ENCODE assay signal across 26 cellular contexts in the genomic region with DNA sequence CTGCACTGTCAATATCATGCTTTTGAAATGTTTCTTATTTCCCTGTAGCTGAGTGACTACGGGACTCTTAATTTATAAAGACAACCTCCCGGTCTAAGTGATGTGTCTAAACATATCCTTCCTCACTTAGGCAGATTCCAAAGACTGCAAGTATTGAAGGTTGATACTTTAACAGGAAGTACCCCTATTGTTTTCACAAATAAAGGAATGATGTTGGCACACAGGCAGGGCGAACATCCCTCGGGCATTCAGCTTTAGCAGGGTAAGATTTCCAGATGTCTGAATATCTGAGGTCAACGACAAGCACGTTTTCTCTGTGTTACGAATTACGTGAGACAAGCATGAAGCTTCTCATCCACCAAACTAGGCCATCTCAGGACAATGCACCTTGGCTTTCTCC.
"Had no signal": no experiment of that assay in that cellular context is flagged by ENCODE, and none has a peak within 500 bp of the region (broad histone marks: within the 10 kb centered on the region; RNA-seq: fewer than 3 reads in every experiment).

No MANE protein-coding gene starts in this region.

- H3K4me2 ChIP-seq: KMS-11 had no signal

- H3K36me3 Mint-ChIP-seq: activated CD8-positive, alpha-beta memory T cell treated with anti-CD3 and anti-CD28 coated beads, Interleukin-2, amount 10 ng/mL, durations not matched to agents 7 days and 5 days; activated naive CD4-positive, alpha-beta T cell treated with anti-CD3 and anti-CD28 coated beads, Interleukin-2, amount 10 ng/mL, durations not matched to agents 7 days and 5 days; activated naive CD8-positive, alpha-beta T cell; brain had no signal

- H3K9ac ChIP-seq: KMS-11 had no signal

- H3K27ac ChIP-seq: KMS-11, WERI-Rb-1 had no signal

- H3K4me1 Mint-ChIP-seq: activated CD4-positive, alpha-beta memory T cell treated with anti-CD3 and anti-CD28 coated beads, Interleukin-2, amount 10 ng/mL, durations not matched to agents 7 days and 5 days; activated CD8-positive, alpha-beta memory T cell treated with anti-CD3 and anti-CD28 coated beads, Interleukin-2, amount 10 ng/mL, durations not matched to agents 7 days and 5 days; activated naive CD4-positive, alpha-beta T cell treated with anti-CD3 and anti-CD28 coated beads, Interleukin-2, amount 10 ng/mL, durations not matched to agents 7 days and 5 days; activated naive CD8-positive, alpha-beta T cell treated with anti-CD3 and anti-CD28 coated beads, Interleukin-2, amount 50 U/mL, for 24 hours had no signal

- H3K27ac Mint-ChIP-seq: activated CD4-positive, alpha-beta memory T cell treated with anti-CD3 and anti-CD28 coated beads, Interleukin-2, amount 10 ng/mL, durations not matched to agents 7 days and 5 days; activated CD8-positive, alpha-beta memory T cell treated with anti-CD3 and anti-CD28 coated beads, Interleukin-2, amount 10 ng/mL, durations not matched to agents 7 days and 5 days; activated naive CD4-positive, alpha-beta T cell treated with anti-CD3 and anti-CD28 coated beads, Interleukin-2, amount 10 ng/mL, durations not matched to agents 7 days and 5 days; activated naive CD8-positive, alpha-beta T cell; activated naive CD8-positive, alpha-beta T cell treated with anti-CD3 and anti-CD28 coated beads, Interleukin-2, amount 50 U/mL, for 24 hours; brain had no signal

- ATAC-seq: activated CD8-positive, alpha-beta memory T cell treated with anti-CD3 and anti-CD28 coated beads, Interleukin-2, amount 10 ng/mL, durations not matched to agents 7 days and 5 days; activated naive CD8-positive, alpha-beta T cell treated with anti-CD3 and anti-CD28 coated beads, Interleukin-2, amount 50 U/mL, for 24 hours; Panc1; Right ventricle myocardium inferior had no signal

- DNase-seq: activated CD4-positive, alpha-beta memory T cell treated with anti-CD3 and anti-CD28 coated beads, Interleukin-2, amount 10 ng/mL, durations not matched to agents 7 days and 5 days; activated CD4-positive, alpha-beta T cell treated with anti-CD3 and anti-CD28 coated beads for 1 hour; activated CD4-positive, alpha-beta T cell treated with anti-CD3 and anti-CD28 coated beads for 48 hours; activated CD4-positive, CD25-positive, alpha-beta regulatory T cell; activated CD8-positive, alpha-beta memory T cell treated with anti-CD3 and anti-CD28 coated beads for 24 hours; activated CD8-positive, alpha-beta memory T cell treated with anti-CD3 and anti-CD28 coated beads, Interleukin-2, amount 10 ng/mL, durations not matched to agents 7 days and 5 days; activated CD8-positive, alpha-beta memory T cell treated with anti-CD3 and anti-CD28 coated beads, Interleukin-2, amount 50 U/mL, for 48 hours; activated effector memory CD4-positive, alpha-beta T cell treated with Interleukin-2 at 50 U/mL for 16 hours; activated naive CD4-positive, alpha-beta T cell treated with anti-CD3 and anti-CD28 coated beads, Interleukin-2, amount 10 ng/mL, durations not matched to agents 7 days and 5 days; activated naive CD8-positive, alpha-beta T cell treated with anti-CD3 and anti-CD28 coated beads, Interleukin-2, amount 50 U/mL, for 24 hours; activated T-cell treated with anti-CD3 and anti-CD28 coated beads, Interleukin-2, amount 50 U/mL, for 48 hours; anterior cingulate cortex; central memory CD4-positive, alpha-beta T cell; NCI-H1105; NCI-H1417 treated with DMSO at 0.1 percent for 48 hours; NCI-H187 treated with DMSO at 0.1 percent for 48 hours; NCI-H2081 treated with DMSO at 0.1 percent for 48 hours; NCI-H226; NCI-H524 treated with DMSO at 0.1 percent for 48 hours; T1000; WERI-Rb-1 had no signal

- H3K27me3 Mint-ChIP-seq: activated CD4-positive, alpha-beta memory T cell treated with anti-CD3 and anti-CD28 coated beads, Interleukin-2, amount 10 ng/mL, durations not matched to agents 7 days and 5 days; activated CD8-positive, alpha-beta memory T cell treated with anti-CD3 and anti-CD28 coated beads, Interleukin-2, amount 10 ng/mL, durations not matched to agents 7 days and 5 days; activated naive CD4-positive, alpha-beta T cell treated with anti-CD3 and anti-CD28 coated beads, Interleukin-2, amount 10 ng/mL, durations not matched to agents 7 days and 5 days; activated naive CD8-positive, alpha-beta T cell had no signal

- H3K36me3 ChIP-seq: WERI-Rb-1 had no signal

- H3K4me3 Mint-ChIP-seq: activated CD4-positive, alpha-beta memory T cell treated with anti-CD3 and anti-CD28 coated beads, Interleukin-2, amount 10 ng/mL, durations not matched to agents 7 days and 5 days; activated CD8-positive, alpha-beta memory T cell treated with anti-CD3 and anti-CD28 coated beads, Interleukin-2, amount 10 ng/mL, durations not matched to agents 7 days and 5 days; activated naive CD4-positive, alpha-beta T cell treated with anti-CD3 and anti-CD28 coated beads, Interleukin-2, amount 10 ng/mL, durations not matched to agents 7 days and 5 days; activated naive CD8-positive, alpha-beta T cell; activated naive CD8-positive, alpha-beta T cell treated with anti-CD3 and anti-CD28 coated beads, Interleukin-2, amount 50 U/mL, for 24 hours; brain had no signal
